Comparison of ENCODE assay signal across 23 cellular contexts in the genomic region with DNA sequence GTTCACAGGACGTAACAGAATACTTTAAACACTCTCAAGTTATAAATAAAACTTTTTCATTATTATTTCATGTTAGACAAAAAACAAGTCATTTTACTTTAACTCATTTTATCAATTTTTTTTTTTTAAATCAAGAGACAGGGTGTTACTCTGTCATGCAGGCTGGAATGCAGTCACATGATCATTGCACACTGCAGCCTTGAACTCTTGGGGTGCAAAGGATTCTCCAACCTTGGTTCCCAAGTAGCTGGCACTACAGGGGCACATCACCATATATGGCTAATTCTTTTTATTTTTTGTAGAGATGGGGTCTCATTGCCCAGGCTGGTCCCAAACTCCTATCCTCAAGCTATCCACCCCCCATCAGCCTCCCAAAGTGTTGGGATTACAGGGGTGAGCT. TPM values are rescaled to one million over a fixed set of nuclear protein-coding genes. Genes with fewer than 3 reads are reported as not detected.
DNase-seq lines count a peak whose midpoint lies in the region; ATAC-seq and TF ChIP-seq lines count a peak whose summit lies in the region.
"Had no signal": no experiment of that assay in that cellular context is flagged by ENCODE, and none has a peak within 500 bp of the region (broad histone marks: within the 10 kb centered on the region; RNA-seq: fewer than 3 reads in every experiment).

No MANE protein-coding gene starts in this region.

- no peak for TF ChIP-seq CTCF in CD8-positive, alpha-beta T cell (IDR thresholded peaks at IDR 0.05)
- TF ChIP-seq CTCF in left ventricle myocardium inferior (IDR thresholded peaks at IDR 0.05; ENCODE audit: borderline replicate concordance) (no peak), thoracic aorta (IDR thresholded peaks at IDR 0.05) (no peak), thyroid gland (IDR thresholded peaks at IDR 0.05) (no peak)

- H3K27me3 ChIP-seq in CD8-positive, alpha-beta T cell (ENCODE audit: insufficient read depth, low read length): no peaks in the 10 kb centered on the region
- no peaks in the 10 kb centered on the region for H3K27me3 ChIP-seq in left ventricle myocardium inferior (ENCODE audit: low read depth)
- H3K27me3 ChIP-seq in thoracic aorta (replicated peaks; ENCODE audit: insufficient read depth): no peaks in the 10 kb centered on the region
- H3K27me3 ChIP-seq in thyroid gland: no peaks in the 10 kb centered on the region

- H3K4me3 Mint-ChIP-seq in CD8-positive, alpha-beta T cell: no peak overlapping the region
- no peak overlapping the region for H3K4me3 Mint-ChIP-seq in T-cell
- H3K4me3 Mint-ChIP-seq: CD4-positive, CD25-positive, alpha-beta regulatory T cell; GM23338 had no signal

- H3K4me1 ChIP-seq in CD8-positive, alpha-beta T cell (ENCODE audit: insufficient read depth, low read length): peaks cover 24% of the 10 kb centered on the region
- peaks cover 17% of the 10 kb centered on the region for H3K4me1 ChIP-seq in left ventricle myocardium inferior
- peaks cover 25 to 50% of the 10 kb centered on the region in 2 donors for H3K4me1 ChIP-seq in thoracic aorta (ENCODE audit: control insufficient read depth in 1 of 2, low read depth in 2 of 2)
- H3K4me1 ChIP-seq in thyroid gland: no peaks in the 10 kb centered on the region
- H3K4me1 ChIP-seq: Caco-2, HAP-1 had no signal

- H3K9me3 Mint-ChIP-seq in CD8-positive, alpha-beta T cell: no peaks in the 10 kb centered on the region
- no peaks in the 10 kb centered on the region for H3K9me3 Mint-ChIP-seq in T-cell
- H3K9me3 Mint-ChIP-seq: CD4-positive, CD25-positive, alpha-beta regulatory T cell; GM23338 had no signal

- H3K27me3 Mint-ChIP-seq in CD8-positive, alpha-beta T cell (ENCODE audit: low read depth): no peaks in the 10 kb centered on the region
- no peaks in the 10 kb centered on the region for H3K27me3 Mint-ChIP-seq in T-cell

- no peak for DNase-seq in CD8-positive, alpha-beta T cell
- DNase-seq in T-cell (no peak), left ventricle myocardium inferior (no peak), thoracic aorta (ENCODE audit: low spot score) (no peak), thyroid gland (no peak), DMS79 (lab: John Stamatoyannopoulos, UW) (no peak), MV-4-11 (lab: John Stamatoyannopoulos, UW) (no peak)
- DNase-seq: Caco-2; CD4-positive, CD25-positive, alpha-beta regulatory T cell; DMS 273 treated with DMSO at 0.1 percent for 48 hours; DND-41; MM.1S; NCI-H1092; NCI-H1436 treated with DMSO at 0.1 percent for 48 hours; NCI-H1930; NCI-H226; NCI-H510A treated with DMSO at 0.1 percent for 48 hours; NCI-H748 treated with DMSO at 0.1 percent for 48 hours had no signal

- no peak overlapping the region for H3K27ac ChIP-seq in CD8-positive, alpha-beta T cell (ENCODE audit: low read depth, low read length)
- H3K27ac ChIP-seq in left ventricle myocardium inferior (replicated peaks): peak overlapping the region; percentile 31
- H3K27ac ChIP-seq in thoracic aorta: peak overlapping the region; percentile 19 to 62
- H3K27ac ChIP-seq in thyroid gland: no peak overlapping the region
- H3K27ac ChIP-seq: RWPE1 had no signal

- WGBS in thyroid gland, 2 donors: 92 to 95% methylated on average over 1 of the region's 1 CpG

- CTCF ChIA-PET in CD8-positive, alpha-beta T cell (lab: Charles Lee): no interaction called here
- CTCF ChIA-PET in T-cell (lab: Charles Lee): no interaction called here

- no peaks in the 10 kb centered on the region for H3K9me3 ChIP-seq in CD8-positive, alpha-beta T cell (ENCODE audit: low read length)
- H3K9me3 ChIP-seq in left ventricle myocardium inferior (replicated peaks) (no peaks in the 10 kb centered on the region), thoracic aorta (no peaks in the 10 kb centered on the region), thyroid gland (no peaks in the 10 kb centered on the region)
- H3K9me3 ChIP-seq: Caco-2, HAP-1 had no signal

- no peak for TF ChIP-seq POLR2A in thyroid gland (IDR thresholded peaks at IDR 0.05)

- peaks cover 56% of the 10 kb centered on the region for H3K4me1 Mint-ChIP-seq in CD8-positive, alpha-beta T cell (ENCODE audit: low read depth)
- H3K4me1 Mint-ChIP-seq in T-cell: peaks cover 46 to 58% (median 58%) of the 10 kb centered on the region in 3 donors

- ATAC-seq in CD8-positive, alpha-beta T cell: no peak
- no peak for ATAC-seq in T-cell (replicated peaks in 1 of 4)
- ATAC-seq in thoracic aorta (ENCODE audit: insufficient number of reproducible peaks, low FRiP score, low read depth): no peak
- ATAC-seq: GM12878, GM23338 had no signal

- POLR2A ChIA-PET in CD8-positive, alpha-beta T cell (lab: Charles Lee): no interaction called here
- POLR2A ChIA-PET in T-cell (lab: Charles Lee): no interaction called here

- intact Hi-C loops in CD8-positive, alpha-beta T cell (cut with DNase I, micrococcal nuclease): loop anchor here (10.0 kb wide), 2 partner anchors 373 to 403 kb away; a partner anchor contains a TSS
- intact Hi-C loops in left ventricle myocardium inferior (cut with micrococcal nuclease): no loop called here
- intact Hi-C loops in thyroid gland (cut with DNase I): no loop called here

- H3K4me3 ChIP-seq in CD8-positive, alpha-beta T cell (ENCODE audit: low read depth, low read length): no peak overlapping the region
- no peak overlapping the region for H3K4me3 ChIP-seq in left ventricle myocardium inferior
- H3K4me3 ChIP-seq in thoracic aorta: no peak overlapping the region
- no peak overlapping the region for H3K4me3 ChIP-seq in thyroid gland (replicated peaks in 1 of 3)
- H3K4me3 ChIP-seq: GM12878, GM23338, HAP-1 had no signal

- peaks cover 30% of the 10 kb centered on the region for H3K36me3 Mint-ChIP-seq in CD8-positive, alpha-beta T cell
- peaks cover 10% of the 10 kb centered on the region for H3K36me3 Mint-ChIP-seq in T-cell

- peak overlapping the region; percentile 61 for H3K27ac Mint-ChIP-seq in CD8-positive, alpha-beta T cell
- peak overlapping the region; percentile 44 to 55 for H3K27ac Mint-ChIP-seq in T-cell
- H3K27ac Mint-ChIP-seq: GM23338 had no signal

- no peaks in the 10 kb centered on the region for H3K36me3 ChIP-seq in CD8-positive, alpha-beta T cell (ENCODE audit: insufficient read depth, low read length)
- H3K36me3 ChIP-seq in left ventricle myocardium inferior (peaks cover 23% of the 10 kb centered on the region), thoracic aorta (peaks cover 18% of the 10 kb centered on the region), thyroid gland (no peaks in the 10 kb centered on the region)
- H3K36me3 ChIP-seq: HAP-1 had no signal

RNA-seq across cellular contexts. Expression of a gene that starts 14.2 kb away (rescaled TPM):
- total RNA-seq in CD8-positive, alpha-beta T cell: not detected
- total RNA-seq in T-cell: under 1 TPM in 2 of 5 donors, not detected in 3; 0.13 to 0.23 TPM
- 2,329 TPM for total RNA-seq in left ventricle myocardium inferior
- total RNA-seq in thoracic aorta: 100 to 1,000 TPM; 382 to 468 TPM
- total RNA-seq in thyroid gland: 10 to 100 TPM in 2 of 4 donors, 1 to 10 TPM in 2; 5.7 to 21.8 (median 10.5) TPM
- total RNA-seq: Caco-2; CD4-positive, CD25-positive, alpha-beta regulatory T cell; GM12878; GM23338; LHCN-M2 had no signal

Comparison
In these comparisons a context has a peak if more than half of its experiments do, and no peak if none do; other contexts are left out.
1. H3K27ac ChIP-seq: peak in left ventricle myocardium inferior (single experiment) and thoracic aorta (2 of 2); none in CD8-positive, alpha-beta T cell (single experiment) and thyroid gland (0 of 3).
2. RNA of a gene that starts 14.2 kb away (total RNA-seq): 2,329 TPM in left ventricle myocardium inferior (single experiment) and 382 to 468 TPM in thoracic aorta; 5.7 to 21.8 TPM in thyroid gland, not detected in CD8-positive, alpha-beta T cell and 0.13 to 0.23 TPM in T-cell; every median in the first group is over 10 times any median in the second.
3. intact Hi-C loops: an anchor here in CD8-positive, alpha-beta T cell (10.0 kb wide); none called in left ventricle myocardium inferior and thyroid gland.